19 cellular contexts compared by ENCODE assay signal in genomic region chr16:84892097-84892496, GRCh38.
DNase-seq lines count a peak whose midpoint lies in the region; ATAC-seq, FAIRE-seq and TF ChIP-seq lines count a peak whose summit lies in the region.
"Had no signal": no experiment of that assay in that cellular context is flagged by ENCODE, and none has a peak within 500 bp of the region (broad histone marks: within the 10 kb centered on the region; RNA-seq: fewer than 3 reads in every experiment).

No MANE protein-coding gene starts in this region.

- no peak overlapping the region for H2AK5ac ChIP-seq in trophoblast cell (ENCODE audit: low read length)

- H2BK12ac ChIP-seq in trophoblast cell (ENCODE audit: low read length), result no peak overlapping the region

- no peak overlapping the region for H4K8ac ChIP-seq in trophoblast cell (ENCODE audit: low read depth, low read length)

- no peak overlapping the region for H3K23ac ChIP-seq in trophoblast cell (ENCODE audit: low read length)

- H3K4me3 ChIP-seq in lower lobe of right lung (no peak overlapping the region), trophoblast cell (ENCODE audit: low read depth, low read length) (peak overlapping the region; percentile 23), vagina (no peak overlapping the region), hepatocyte (no peak overlapping the region)
- H3K4me3 ChIP-seq: GM23248 had no signal

- no peak overlapping the region for H4K91ac ChIP-seq in trophoblast cell (ENCODE audit: low read depth, low read length)

- H4K20me1 ChIP-seq in hepatocyte (ENCODE audit: insufficient read depth, poor library complexity, severe bottlenecking), result no peaks in the 10 kb centered on the region

- H4K12ac ChIP-seq in trophoblast cell (ENCODE audit: low read depth, low read length), result no peak overlapping the region

- intact Hi-C loops in left ventricle myocardium superior (cut with micrococcal nuclease) (no loop called here), left cardiac atrium (cut with DNase I) (no loop called here), lower lobe of right lung (cut with DNase I) (no loop called here), vagina (cut with DNase I) (no loop called here)

- H3K9me3 ChIP-seq in lower lobe of right lung, result no peaks in the 10 kb centered on the region
- peaks cover 1% of the 10 kb centered on the region for H3K9me3 ChIP-seq in trophoblast cell (ENCODE audit: insufficient read depth, low read depth, low read length)
- H3K9me3 ChIP-seq in vagina, result no peaks in the 10 kb centered on the region
- H3K9me3 ChIP-seq in hepatocyte (ENCODE audit: low read depth), result no peaks in the 10 kb centered on the region

- H2AFZ ChIP-seq in trophoblast cell (ENCODE audit: insufficient read depth, low read length, poor library complexity) (no peak overlapping the region), hepatocyte (no peak overlapping the region)
- H2AFZ ChIP-seq: GM23248 had no signal

- no peak overlapping the region for H3K4me2 ChIP-seq in trophoblast cell (ENCODE audit: low read length)
- no peak overlapping the region for H3K4me2 ChIP-seq in hepatocyte

- peaks cover 7% of the 10 kb centered on the region for H3K4me1 ChIP-seq in lower lobe of right lung
- H3K4me1 ChIP-seq in trophoblast cell (ENCODE audit: control insufficient read depth in 1 of 2, insufficient read depth in 2 of 2, low read length in 2 of 2), result no peaks in the 10 kb centered on the region
- H3K4me1 ChIP-seq in vagina, result peaks cover 16% of the 10 kb centered on the region
- peaks cover 5% of the 10 kb centered on the region for H3K4me1 ChIP-seq in hepatocyte (ENCODE audit: insufficient read depth)

- no peaks in the 10 kb centered on the region for H3K9me2 ChIP-seq in hepatocyte (replicated peaks; ENCODE audit: insufficient read depth)

- H3K79me2 ChIP-seq in trophoblast cell (ENCODE audit: control insufficient read depth, insufficient read depth, low read length, poor library complexity), result no peaks in the 10 kb centered on the region
- H3K79me2 ChIP-seq in hepatocyte, result no peaks in the 10 kb centered on the region

- TF ChIP-seq POLR2A in vagina (IDR thresholded peaks at IDR 0.05), result no peak

- DNase-seq in left ventricle myocardium superior (no peak), left cardiac atrium (no peak), lower lobe of right lung (no peak), trophoblast cell (no peak), vagina (ENCODE audit: extremely low spot score in 2 of 2) (no peak), hepatocyte (ENCODE audit: low spot score) (no peak), frontal cortex (ENCODE audit: low spot score in 2 of 2) (no peak)
- DNase-seq: CD4-positive, alpha-beta memory T cell; COR-L47; DMS153; GF-D8; GM23248 had no signal

- no peak for FAIRE-seq in frontal cortex (lab: Jason Lieb, UNC)
- FAIRE-seq: A204.1, D721Med, GM18507, H54 had no signal

- H3K79me1 ChIP-seq in trophoblast cell (ENCODE audit: low read length), result no peaks in the 10 kb centered on the region

- H3K14ac ChIP-seq in trophoblast cell (ENCODE audit: low read length), result no peak overlapping the region

- H2BK5ac ChIP-seq in trophoblast cell (ENCODE audit: low read depth, low read length, poor library complexity), result no peak overlapping the region

- TF ChIP-seq CTCF in lower lobe of right lung (IDR thresholded peaks at IDR 0.05) (no peak), vagina (IDR thresholded peaks at IDR 0.05) (no peak), hepatocyte (IDR thresholded peaks at IDR 0.05; ENCODE audit: poor library complexity) (no peak)

- H3K36me3 ChIP-seq in lower lobe of right lung (peaks cover 22% of the 10 kb centered on the region), trophoblast cell (ENCODE audit: control insufficient read depth in 1 of 2, insufficient read depth in 2 of 2, low read length in 2 of 2) (peaks cover 66 to 70% of the 10 kb centered on the region in 2 experiments), vagina (peaks cover 0 to 5% of the 10 kb centered on the region in 2 donors), hepatocyte (replicated peaks; ENCODE audit: insufficient read depth, low read depth) (no peaks in the 10 kb centered on the region)

- H3K27ac ChIP-seq in lower lobe of right lung (peak overlapping the region; percentile 41), trophoblast cell (ENCODE audit: low read depth, low read length) (no peak overlapping the region), vagina (peak overlapping the region; percentile 42), hepatocyte (no peak overlapping the region)
- H3K27ac ChIP-seq: GM23248, HL-60 had no signal

- H3K18ac ChIP-seq in trophoblast cell (ENCODE audit: low read length), result no peak overlapping the region

- no CpG with 5 or more reads among the region's 10 CpGs for WGBS in trophoblast cell (ENCODE audit: extremely low coverage, insufficient coverage, insufficient read length)
- WGBS in hepatocyte (ENCODE audit: low lambda C conversion rate, missing lambda C conversion rate), result 93% methylated on average over 10 of the region's 10 CpGs

- H3K4ac ChIP-seq in trophoblast cell (ENCODE audit: low read depth, low read length), result no peak overlapping the region

- no peak overlapping the region for H2BK120ac ChIP-seq in trophoblast cell (ENCODE audit: insufficient read depth, low read length, poor library complexity)

- H3K27me3 ChIP-seq in lower lobe of right lung (ENCODE audit: low read depth) (no peaks in the 10 kb centered on the region), trophoblast cell (ENCODE audit: insufficient read depth, low read length) (no peaks in the 10 kb centered on the region), vagina (no peaks in the 10 kb centered on the region), hepatocyte (no peaks in the 10 kb centered on the region)

- H3K9ac ChIP-seq in trophoblast cell (ENCODE audit: low read length), result no peak overlapping the region
- H3K9ac ChIP-seq: GM23248 had no signal

- ATAC-seq in left ventricle myocardium superior, result peak; percentile 9
- no peak for ATAC-seq in left cardiac atrium
- ATAC-seq in lower lobe of right lung, result no peak
- ATAC-seq in HG03432 (IDR thresholded peaks at IDR 0.05; ENCODE audit: unreplicated experiment), result no peak
- ATAC-seq: HCT116 had no signal

Comparison
In these comparisons a context has a peak if more than half of its experiments do, and no peak if none do; other contexts are left out.
1. H3K27ac ChIP-seq: peak in lower lobe of right lung (single experiment) and vagina (single experiment); none in trophoblast cell (single experiment) and hepatocyte (single experiment).